Comparison of ENCODE assay signal across 7 cellular contexts in the genomic region with DNA sequence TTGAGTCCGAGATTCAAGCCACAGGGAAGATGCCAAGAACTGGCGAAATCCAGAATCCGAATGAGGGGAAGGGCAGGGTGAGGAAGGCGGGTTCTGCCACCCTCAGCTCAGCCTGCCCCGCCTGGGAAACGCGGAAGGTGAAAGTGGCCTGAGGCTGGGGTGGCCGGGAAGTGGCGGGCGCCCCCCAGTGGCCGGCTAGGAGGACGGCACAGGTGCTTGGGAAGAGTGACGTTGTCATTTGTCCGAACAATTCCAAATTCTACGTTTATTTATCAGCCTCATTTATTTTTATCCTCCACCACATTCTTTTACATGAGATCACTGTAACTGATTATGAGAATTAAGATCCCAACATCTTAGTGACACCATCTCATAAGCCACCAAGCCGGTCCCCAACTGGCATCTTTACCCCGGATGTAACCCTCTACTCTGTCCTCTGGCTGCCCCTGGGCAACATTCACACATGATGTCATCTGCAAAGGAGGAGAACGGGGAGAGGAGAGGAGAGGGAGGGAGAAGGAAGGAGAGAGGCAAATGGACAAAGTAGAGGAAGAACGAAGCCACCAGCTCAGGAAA. TPM values are rescaled to one million over a fixed set of nuclear protein-coding genes. Genes with fewer than 3 reads are reported as not detected.
DNase-seq lines count a peak whose midpoint lies in the region; ATAC-seq and TF ChIP-seq lines count a peak whose summit lies in the region.

No MANE protein-coding gene starts in this region.

- no peaks in the 10 kb centered on the region for H3K9me3 ChIP-seq in breast epithelium

- no peaks in the 10 kb centered on the region for H3K27me3 ChIP-seq in breast epithelium
- H3K27me3 ChIP-seq in kidney epithelial cell (ENCODE audit: control insufficient read depth, insufficient read depth, low read length), result peaks cover 71% of the 10 kb centered on the region

- peak overlapping the region; percentile 22; the same call in 1 of the 2 replicates for H3K27ac ChIP-seq in VCaP
- H3K27ac ChIP-seq in breast epithelium, result peak overlapping the region; percentile 89 to 90

- peaks cover 0 to 9% of the 10 kb centered on the region in 2 donors for H3K4me1 ChIP-seq in breast epithelium

- TF ChIP-seq POLR2A in breast epithelium (IDR thresholded peaks at IDR 0.05) (no peak), GM18505 (IDR thresholded peaks at IDR 0.05; ENCODE audit: borderline replicate concordance, extremely low read depth, insufficient read depth, insufficient read length) (no peak)

- DNase-seq in NCI-H146 treated with DMSO at 0.1 percent for 48 hours (lab: John Stamatoyannopoulos, UW; ENCODE audit: unreplicated experiment), result peak; percentile 57
- DNase-seq in breast epithelium (ENCODE audit: low spot score in 2 of 2), result peak; percentile 85 to 91
- DNase-seq in kidney epithelial cell (ENCODE audit: low read depth), result no peak
- DNase-seq in stimulated activated CD4-positive, alpha-beta T cell treated with anti-CD3 and anti-CD28 coated beads, Interleukin-2, amount 100 ng/mL, for 4 hours (ENCODE audit: low read depth), result peak; percentile 47

- H3K4me3 ChIP-seq in breast epithelium, result peak overlapping the region in 2 of 3 donors; percentile 2 to 35
- H3K4me3 ChIP-seq in kidney epithelial cell (ENCODE audit: low read depth, low read length), result no peak overlapping the region

- no peaks in the 10 kb centered on the region for H3K36me3 ChIP-seq in breast epithelium
- H3K36me3 ChIP-seq in kidney epithelial cell (ENCODE audit: control insufficient read depth, insufficient read depth, low read length), result no peaks in the 10 kb centered on the region

- intact Hi-C loops in breast epithelium (cut with DNase I; ENCODE audit: low total_unique reads), result no loop called here

- TF ChIP-seq CTCF in GM12873 (IDR thresholded peaks at IDR 0.05; ENCODE audit: insufficient read depth, low read depth, low read length, missing control alignments) (peak; percentile 91), VCaP (conservative IDR thresholded peaks at IDR 0.05) (peak; percentile 100), breast epithelium (IDR thresholded peaks at IDR 0.05) (peak; percentile 96 to 98 (median 96)), kidney epithelial cell (IDR thresholded peaks at IDR 0.05; ENCODE audit: insufficient read depth, low read length, poor library complexity, severe bottlenecking) (peak; percentile 98)

- no peak for ATAC-seq in GM18505 (IDR thresholded peaks at IDR 0.05; ENCODE audit: unreplicated experiment)

RNA-seq across cellular contexts. Expression of gene SRCIN1, which starts 21.3 kb away (rescaled TPM):
- total RNA-seq in breast epithelium (10 to 100 TPM in 1 of 3 donors, 1 to 10 TPM in 2; 4.2 to 10.8 (median 8.8) TPM), kidney epithelial cell (0.27 and 0.84 TPM in 2 replicates)
